8 cellular contexts compared by ENCODE assay signal in genomic region chr15:69414702-69415161, GRCh38. TPM values are rescaled to one million over a fixed set of nuclear protein-coding genes. Genes with fewer than 3 reads are reported as not detected.
DNase-seq lines count a peak whose midpoint lies in the region; ATAC-seq and TF ChIP-seq lines count a peak whose summit lies in the region.

No MANE protein-coding gene starts in this region.

- H3K9me3 ChIP-seq in AG04450 (ENCODE audit: control insufficient read depth, insufficient read depth, low read length) (no peaks in the 10 kb centered on the region; the same call in 1 of the 2 replicates), ascending aorta (no peaks in the 10 kb centered on the region), iPS-15b (ENCODE audit: control insufficient read depth, insufficient read depth, low read length) (no peaks in the 10 kb centered on the region), skeletal muscle satellite cell (replicated peaks; ENCODE audit: low read length) (no peaks in the 10 kb centered on the region)

- H3K4me3 ChIP-seq in AG04450 (ENCODE audit: low read depth, low read length) (peak overlapping the region; percentile 92), GM12865 (ENCODE audit: low read depth, low read length) (peak overlapping the region; percentile 71), ascending aorta (peak overlapping the region; percentile 91 to 97), iPS-15b (ENCODE audit: low read depth, low read length) (peak overlapping the region; percentile 97), skeletal muscle satellite cell (ENCODE audit: low read length) (peak overlapping the region; percentile 94)

- no peaks in the 10 kb centered on the region for H3K27me3 ChIP-seq in AG04450 (ENCODE audit: control insufficient read depth, insufficient read depth, low read length)
- no peaks in the 10 kb centered on the region for H3K27me3 ChIP-seq in ascending aorta
- no peaks in the 10 kb centered on the region for H3K27me3 ChIP-seq in iPS-15b (ENCODE audit: control insufficient read depth, insufficient read depth, low read length)
- no peaks in the 10 kb centered on the region for H3K27me3 ChIP-seq in skeletal muscle satellite cell (ENCODE audit: control insufficient read depth, insufficient read depth, low read length)

- H3K27ac ChIP-seq in AG04450 (ENCODE audit: low read depth, low read length) (peak overlapping the region; percentile 96), ascending aorta (peak overlapping the region; percentile 79 to 97)

- peak; percentile 86 for DNase-seq in AG04450 (ENCODE audit: low read depth, low spot score)
- DNase-seq in GM12865 (ENCODE audit: low read depth) = peak; percentile 69
- peak; percentile 52 for DNase-seq in NCI-H526 treated with DMSO at 0.1 percent for 48 hours (lab: John Stamatoyannopoulos, UW)
- DNase-seq in ascending aorta (ENCODE audit: low spot score in 2 of 2) = peak in 1 of 2 donors; percentile 85
- DNase-seq in midbrain (lab: John Stamatoyannopoulos, UW) = no peak

- peak; percentile 34 for ATAC-seq in HG02840 (IDR thresholded peaks at IDR 0.05; ENCODE audit: low FRiP score, unreplicated experiment)

- H3K4me1 ChIP-seq in ascending aorta (peaks cover 0 to 22% of the 10 kb centered on the region in 2 donors), iPS-15b (ENCODE audit: control insufficient read depth, insufficient read depth, low read length) (no peaks in the 10 kb centered on the region), skeletal muscle satellite cell (ENCODE audit: control insufficient read depth, insufficient read depth, low read length) (peaks cover 37% of the 10 kb centered on the region)

- intact Hi-C loops in ascending aorta (cut with DNase I) = loop anchor here (1.0 to 2.0 kb wide), 3 partner anchors 38 to 254 kb away; partner anchors contain the start of genes GLCE and RPLP1

- H3K4me2 ChIP-seq in skeletal muscle satellite cell (ENCODE audit: low read length) = peak overlapping the region; percentile 84

- TF ChIP-seq CTCF in AG04450 (IDR thresholded peaks at IDR 0.05; ENCODE audit: low read depth, low read length) (no peak), GM12865 (IDR thresholded peaks at IDR 0.05; ENCODE audit: insufficient read depth, low read depth, low read length, missing control alignments) (no peak), ascending aorta (IDR thresholded peaks at IDR 0.05) (no peak)

- H3K9ac ChIP-seq in iPS-15b (ENCODE audit: low read depth, low read length) (peak overlapping the region; percentile 67), skeletal muscle satellite cell (ENCODE audit: low read depth, low read length) (peak overlapping the region; percentile 99)

- no peaks in the 10 kb centered on the region for H3K36me3 ChIP-seq in ascending aorta
- peaks cover 2% of the 10 kb centered on the region for H3K36me3 ChIP-seq in iPS-15b (ENCODE audit: control insufficient read depth, insufficient read depth, low read length)
- peaks cover 17% of the 10 kb centered on the region for H3K36me3 ChIP-seq in skeletal muscle satellite cell (ENCODE audit: insufficient read depth, low read length)

- CTCF ChIA-PET in AG04450 (lab: Charles Lee) = interaction anchor here (2.7 kb wide), 1 partner anchor 48 kb away, joined by 13 read pairs; no protein-coding TSS in a partner anchor

- POLR2A ChIA-PET in AG04450 (lab: Yijun Ruan, JAX) = interaction anchor here (0.5 to 2.2 kb wide), 10 partner anchors 9 to 740 kb away, joined by 3 to 33 read pairs (median 4); partner anchors contain the start of genes GLCE and RPLP1

RNA-seq across cellular contexts. Expression of gene KIF23, which starts 0.6 kb away (rescaled TPM):
- polyA plus RNA-seq in AG04450 (2011; rRNA removed) = 14.6 and 20.0 TPM in 2 replicates
- polyA minus RNA-seq in AG04450 (2011; rRNA and poly(A)+ RNA removed) = 17.5 and 18.2 TPM in 2 replicates
- total RNA-seq in ascending aorta = 1.8 TPM
- 19.3 and 29.7 TPM in 2 replicates for total RNA-seq in skeletal muscle satellite cell (2012; rRNA removed)

RNA-seq across cellular contexts. Expression of gene RPLP1, which starts 37.9 kb away (rescaled TPM):
- polyA plus RNA-seq in AG04450 (2011; rRNA removed) = 722 and 1,256 TPM in 2 replicates
- polyA minus RNA-seq in AG04450 (2011; rRNA and poly(A)+ RNA removed) = 229 and 299 TPM in 2 replicates
- 379 TPM for total RNA-seq in ascending aorta
- 78.8 and 92.8 TPM in 2 replicates for total RNA-seq in skeletal muscle satellite cell (2012; rRNA removed)
